Comparison of ENCODE assay signal across 29 cellular contexts in genomic region chr7:84452618-84453017, GRCh38.
"Had no signal": no experiment of that assay in that cellular context is flagged by ENCODE, and none has a peak within 500 bp of the region (broad histone marks: within the 10 kb centered on the region; RNA-seq: fewer than 3 reads in every experiment).

No MANE protein-coding gene starts in this region.

- H3K9me3 Mint-ChIP-seq: naive thymus-derived CD4-positive, alpha-beta T cell; neural progenitor cell; stimulated activated naive B cell treated with anti-CD40 and anti-IgM and Interleukin-4, amounts not matched to agents 10 μg/mL and 1 μg/mL and 100 μg/mL, for 72 hours; stimulated activated naive CD8-positive, alpha-beta T cell treated with anti-CD3 and anti-CD28 coated beads, Interleukin-15, Interleukin-2, amounts not matched to agents 100 ng/mL and 50 ng/mL, for 24 hours had no signal

- H3K27ac ChIP-seq: coronary artery, esophagus squamous epithelium, heart right ventricle, neural progenitor cell, parathyroid adenoma, right atrium auricular region, sigmoid colon, spleen, thoracic aorta, tibial nerve, upper lobe of right lung, uterus had no signal

- H3K4me1 Mint-ChIP-seq: naive thymus-derived CD4-positive, alpha-beta T cell; nephron; neural progenitor cell; stimulated activated naive B cell treated with anti-CD40 and anti-IgM and Interleukin-4, amounts not matched to agents 10 μg/mL and 1 μg/mL and 100 μg/mL, for 72 hours had no signal

- H3K4me1 ChIP-seq: esophagus squamous epithelium, heart right ventricle, neural progenitor cell, parathyroid adenoma, right atrium auricular region, sigmoid colon, spleen, tibial nerve, upper lobe of right lung, uterus had no signal

- H3K36me3 ChIP-seq: esophagus squamous epithelium, heart right ventricle, neural progenitor cell, right atrium auricular region, sigmoid colon, spleen, thoracic aorta, tibial nerve, upper lobe of right lung, uterus had no signal

- H3K4me3 Mint-ChIP-seq: naive thymus-derived CD4-positive, alpha-beta T cell; nephron; neural progenitor cell; stimulated activated naive B cell treated with anti-CD40 and anti-IgM and Interleukin-4, amounts not matched to agents 10 μg/mL and 1 μg/mL and 100 μg/mL, for 72 hours; stimulated activated naive CD8-positive, alpha-beta T cell treated with anti-CD3 and anti-CD28 coated beads, Interleukin-15, Interleukin-2, amounts not matched to agents 100 ng/mL and 50 ng/mL, for 24 hours had no signal

- ATAC-seq: heart right ventricle; left colon; left ventricle myocardium superior; naive thymus-derived CD4-positive, alpha-beta T cell; stimulated activated naive B cell treated with anti-CD40 and anti-IgM and Interleukin-4, amounts not matched to agents 10 μg/mL and 1 μg/mL and 100 μg/mL, for 72 hours; upper lobe of right lung had no signal

- H3K27ac Mint-ChIP-seq: naive thymus-derived CD4-positive, alpha-beta T cell; nephron; neural progenitor cell; progenitor cell of endocrine pancreas; stimulated activated naive B cell treated with anti-CD40 and anti-IgM and Interleukin-4, amounts not matched to agents 10 μg/mL and 1 μg/mL and 100 μg/mL, for 72 hours; stimulated activated naive CD8-positive, alpha-beta T cell treated with anti-CD3 and anti-CD28 coated beads, Interleukin-15, Interleukin-2, amounts not matched to agents 100 ng/mL and 50 ng/mL, for 24 hours had no signal

- H3K27me3 Mint-ChIP-seq: naive thymus-derived CD4-positive, alpha-beta T cell; progenitor cell of endocrine pancreas; stimulated activated naive B cell treated with anti-CD40 and anti-IgM and Interleukin-4, amounts not matched to agents 10 μg/mL and 1 μg/mL and 100 μg/mL, for 72 hours; stimulated activated naive CD8-positive, alpha-beta T cell treated with anti-CD3 and anti-CD28 coated beads, Interleukin-15, Interleukin-2, amounts not matched to agents 100 ng/mL and 50 ng/mL, for 24 hours had no signal

- H3K9me3 ChIP-seq: esophagus squamous epithelium, right atrium auricular region, thoracic aorta, tibial nerve, upper lobe of right lung, uterus had no signal

- DNase-seq: dermis blood vessel endothelial cell; effector memory CD4-positive, alpha-beta T cell; erythroblast; esophagus squamous epithelium; foreskin melanocyte; glutamatergic neuron; heart right ventricle; hippocampal formation; left colon; left ventricle myocardium superior; mesendoderm; midbrain; naive thymus-derived CD4-positive, alpha-beta T cell; sigmoid colon; spleen; stimulated activated CD4-positive, alpha-beta T cell treated with anti-CD3 and anti-CD28 coated beads, Interleukin-2, amount 100 ng/mL, for 48 hours; stimulated activated naive B cell treated with anti-CD40 and anti-IgM and Interleukin-4, amounts not matched to agents 10 μg/mL and 1 μg/mL and 100 μg/mL, for 72 hours; upper lobe of right lung; uterus had no signal

- H3K27me3 ChIP-seq: esophagus squamous epithelium, heart right ventricle, neural progenitor cell, right atrium auricular region, sigmoid colon, spleen, tibial nerve, upper lobe of right lung, uterus had no signal

- H3K36me3 Mint-ChIP-seq: naive thymus-derived CD4-positive, alpha-beta T cell; neural progenitor cell; stimulated activated naive B cell treated with anti-CD40 and anti-IgM and Interleukin-4, amounts not matched to agents 10 μg/mL and 1 μg/mL and 100 μg/mL, for 72 hours had no signal

- H3K4me3 ChIP-seq: coronary artery, esophagus squamous epithelium, heart right ventricle, lung, neural progenitor cell, right atrium auricular region, sigmoid colon, spleen, thoracic aorta, tibial nerve, upper lobe of right lung, uterus had no signal
